In genomic region chr7:36283711-36284130, GRCh38 we compare ENCODE assay signal across 8 cellular contexts.
DNase-seq lines count a peak whose midpoint lies in the region; ATAC-seq and TF ChIP-seq lines count a peak whose summit lies in the region.

No MANE protein-coding gene starts in this region.

- H3K36me3 Mint-ChIP-seq in WTC11 = peaks cover 9% of the 10 kb centered on the region

- intact Hi-C loops in mucosa of descending colon (cut with DNase I, micrococcal nuclease) = no loop called here

- CTCF ChIA-PET in WTC11 (lab: Charles Lee) = interaction anchor here (0.6 to 2.1 kb wide), 12 partner anchors 17 to 263 kb away, joined by 3 to 13 read pairs (median 4); no protein-coding TSS in a partner anchor

- no peaks in the 10 kb centered on the region for H3K9me3 ChIP-seq in mucosa of descending colon

- POLR2A ChIA-PET in WTC11 (lab: Charles Lee) = interaction anchor here (0.7 kb wide), 1 partner anchor 69 kb away, joined by 3 read pairs; no protein-coding TSS in a partner anchor

- H3K4me1 Mint-ChIP-seq in WTC11 = peaks cover 76% of the 10 kb centered on the region

- TF ChIP-seq CTCF in WTC11 (IDR thresholded peaks at IDR 0.05) (no peak), mucosa of descending colon (IDR thresholded peaks at IDR 0.05) (no peak)

- ATAC-seq in activated CD4-positive, CD25-positive, alpha-beta regulatory T cell treated with anti-CD3 and anti-CD28 coated beads, Interleukin-2, amount 50 U/mL, for 24 hours = peak; percentile 11 to 33
- peak; percentile 39 for ATAC-seq in HG03108 (IDR thresholded peaks at IDR 0.05; ENCODE audit: unreplicated experiment)
- ATAC-seq in WTC11 = no peak
- peak; percentile 20 for ATAC-seq in mucosa of descending colon

- H3K4me3 ChIP-seq in mucosa of descending colon = no peak overlapping the region

- H3K4me3 Mint-ChIP-seq in WTC11 = no peak overlapping the region

- H3K36me3 ChIP-seq in mucosa of descending colon (ENCODE audit: low read depth) = no peaks in the 10 kb centered on the region

- no peaks in the 10 kb centered on the region for H3K9me3 Mint-ChIP-seq in WTC11

- peak overlapping the region; percentile 76 for H3K27ac Mint-ChIP-seq in WTC11

- H3K27me3 Mint-ChIP-seq in WTC11 (ENCODE audit: low read depth) = no peaks in the 10 kb centered on the region; the same call in 1 of the 2 replicates

- peaks cover 36% of the 10 kb centered on the region for H3K4me1 ChIP-seq in mucosa of descending colon (ENCODE audit: low read depth)

- no peak for DNase-seq in activated CD4-positive, CD25-positive, alpha-beta regulatory T cell (lab: John Stamatoyannopoulos, UW)
- no peak for DNase-seq in WTC11 (ENCODE audit: low spot score)
- peak; percentile 43 to 75 (median 47) for DNase-seq in mucosa of descending colon
- no peak for DNase-seq in NCI-H1694 treated with DMSO at 0.1 percent for 48 hours (lab: John Stamatoyannopoulos, UW)
- no peak for DNase-seq in NCI-H1417 (lab: John Stamatoyannopoulos, UW)
- no peak for DNase-seq in stimulated activated CD4-positive, alpha-beta T cell treated with anti-CD3 and anti-CD28 coated beads, Interleukin-1b, Interleukin-23, amount 100 ng/mL, for 48 hours

TF ChIP-seq in WTC11, 78 proteins besides CTCF, POLR2A, EP300 and RAD21:
- TF ChIP-seq ZNF317 (CRISPR knock-in tag; IDR thresholded peaks at IDR 0.05; ENCODE audit: borderline replicate concordance, low read depth) (no peak), HMGA2 (CRISPR knock-in tag; IDR thresholded peaks at IDR 0.05) (no peak), USF2 (CRISPR knock-in tag; IDR thresholded peaks at IDR 0.05) (no peak), ZNF219 (CRISPR knock-in tag; IDR thresholded peaks at IDR 0.05; ENCODE audit: borderline replicate concordance) (no peak), FOXK1 (CRISPR knock-in tag; IDR thresholded peaks at IDR 0.05) (no peak), SP1 (CRISPR knock-in tag; conservative IDR thresholded peaks at IDR 0.05) (no peak), USF1 (CRISPR knock-in tag; IDR thresholded peaks at IDR 0.05) (no peak)

Comparison
In these comparisons a context has a peak if more than half of its experiments do, and no peak if none do; other contexts are left out.
1. DNase-seq: peak in mucosa of descending colon (3 of 3); none in activated CD4-positive, CD25-positive, alpha-beta regulatory T cell (0 of 4), WTC11 (single experiment), NCI-H1694 treated with DMSO at 0.1 percent for 48 hours (single experiment), NCI-H1417 (0 of 3) and stimulated activated CD4-positive, alpha-beta T cell treated with anti-CD3 and anti-CD28 coated beads, Interleukin-1b, Interleukin-23, amount 100 ng/mL, for 48 hours (single experiment).